ENCODE assay signal across 12 cellular contexts in genomic region chr18:62751341-62751821, GRCh38. TPM values are rescaled to one million over a fixed set of nuclear protein-coding genes. Genes with fewer than 3 reads are reported as not detected.
DNase-seq lines count a peak whose midpoint lies in the region; ATAC-seq, FAIRE-seq and TF ChIP-seq lines count a peak whose summit lies in the region.
"Had no signal": no experiment of that assay in that cellular context is flagged by ENCODE, and none has a peak within 500 bp of the region (broad histone marks: within the 10 kb centered on the region; RNA-seq: fewer than 3 reads in every experiment).

No MANE protein-coding gene starts in this region.

- no peaks in the 10 kb centered on the region for H3F3A ChIP-seq in Loucy (ENCODE audit: low read depth)

- DNase-seq in A549 (ENCODE audit: low read depth in 1 of 2, low spot score in 1 of 2) (no peak), dorsolateral prefrontal cortex (peak in 2 of 10 donors; percentile 47 to 59), lower lobe of right lung (no peak), dedifferentiated amniotic fluid mesenchymal stem cell (ENCODE audit: extremely low spot score) (no peak), NCI-H2171 (lab: John Stamatoyannopoulos, UW) (no peak), NCI-H345 treated with DMSO at 0.1 percent for 48 hours (lab: John Stamatoyannopoulos, UW; ENCODE audit: unreplicated experiment) (no peak)
- DNase-seq: BE2C, NCI-H1930 had no signal

- POLR2A ChIA-PET in A549 (lab: Yijun Ruan, JAX) = no interaction called here

- H3K27me3 ChIP-seq in Loucy (ENCODE audit: insufficient read depth, low read length, poor library complexity, severe bottlenecking) (no peaks in the 10 kb centered on the region), dorsolateral prefrontal cortex (no peaks in the 10 kb centered on the region), lower lobe of right lung (ENCODE audit: low read depth) (no peaks in the 10 kb centered on the region)
- H3K27me3 ChIP-seq: BE2C had no signal

- H3K27ac ChIP-seq in A549 = 0 out of 6 replicates have a peak overlapping the region, but pooled peaks of 1 of the 2 experiments have one; percentile 26
- peak overlapping the region in 53 of 59 donors; percentile 0 to 81 (median 59) for H3K27ac ChIP-seq in dorsolateral prefrontal cortex
- peak overlapping the region; percentile 2 for H3K27ac ChIP-seq in lower lobe of right lung

- FAIRE-seq in A549 (lab: Jason Lieb, UNC) = no peak
- FAIRE-seq: TTC549 had no signal

- CTCF ChIA-PET in A549 (lab: Yijun Ruan, JAX) = no interaction called here

- TF ChIP-seq RAD21 in A549 (conservative IDR thresholded peaks at IDR 0.05 in 1 of 2, IDR thresholded peaks at IDR 0.05 in 1 of 2) = no peak

- no peak overlapping the region for H3K9ac ChIP-seq in Loucy (ENCODE audit: low read depth, low read length, poor library complexity, severe bottlenecking)

- H3K4me1 ChIP-seq in A549 (peaks cover 22% of the 10 kb centered on the region), Loucy (ENCODE audit: insufficient read depth, low read length, poor library complexity, severe bottlenecking) (peaks cover 26% of the 10 kb centered on the region), lower lobe of right lung (peaks cover 13% of the 10 kb centered on the region)
- H3K4me1 ChIP-seq: BE2C had no signal

- no peak for TF ChIP-seq POLR2A in A549 (IDR thresholded peaks at IDR 0.05; ENCODE audit: low read length)

- no peaks in the 10 kb centered on the region for H3K9me2 ChIP-seq in Loucy (replicated peaks; ENCODE audit: low read depth, low read length)

- peaks cover 97% of the 10 kb centered on the region for H3K79me2 ChIP-seq in Loucy (ENCODE audit: insufficient read depth, low read length)

- TF ChIP-seq CTCF in A549 (IDR thresholded peaks at IDR 0.05) (no peak), Loucy (conservative IDR thresholded peaks at IDR 0.05; ENCODE audit: low read length) (no peak), dorsolateral prefrontal cortex (IDR thresholded peaks at IDR 0.05 in 54 of 56, conservative IDR thresholded peaks at IDR 0.05 in 2 of 56; ENCODE audit: low read depth in 1 of 56, partially characterized antibody in 56 of 56) (no peak), lower lobe of right lung (IDR thresholded peaks at IDR 0.05) (no peak)

- H3K9me3 ChIP-seq in A549 (no peaks in the 10 kb centered on the region), Loucy (ENCODE audit: insufficient read depth, low read depth, low read length) (no peaks in the 10 kb centered on the region), lower lobe of right lung (no peaks in the 10 kb centered on the region)
- H3K9me3 ChIP-seq: BE2C had no signal

- TF ChIP-seq EP300 in A549 (IDR thresholded peaks at IDR 0.05) = no peak

- H3K36me3 ChIP-seq in Loucy (ENCODE audit: insufficient read depth, low read length) (no peaks in the 10 kb centered on the region), lower lobe of right lung (no peaks in the 10 kb centered on the region)
- H3K36me3 ChIP-seq: BE2C had no signal

- H3K4me2 ChIP-seq in A549 (peak overlapping the region; percentile 45; the same call in 2 of the 3 replicates), Loucy (ENCODE audit: low read depth, low read length, poor library complexity, severe bottlenecking) (peak overlapping the region; percentile 53)

- H2AFZ ChIP-seq in Loucy (ENCODE audit: low read length) = no peak overlapping the region

- WGBS in A549 (ENCODE audit: missing lambda C conversion rate) = 60% methylated on average over 3 of the region's 3 CpGs

- ATAC-seq in A549 = no peak
- ATAC-seq in lower lobe of right lung = no peak
- ATAC-seq in GM19397 (IDR thresholded peaks at IDR 0.05; ENCODE audit: unreplicated experiment) = no peak

- H3K4me3 ChIP-seq in A549 (no peak overlapping the region), Loucy (ENCODE audit: low read length, poor library complexity, severe bottlenecking) (peak overlapping the region; percentile 8), dorsolateral prefrontal cortex (peak overlapping the region in 28 of 59 donors; percentile 1 to 47 (median 22)), lower lobe of right lung (no peak overlapping the region)
- H3K4me3 ChIP-seq: lung had no signal

- intact Hi-C loops in dorsolateral prefrontal cortex (cut with DNase I) = loop anchor here in 1 of 2 donors (5.0 kb wide), 1 partner anchor 34 kb away; the partner anchor contains the start of gene PHLPP1
- intact Hi-C loops in lower lobe of right lung (cut with DNase I) = no loop called here

- peaks cover 11% of the 10 kb centered on the region for H4K20me1 ChIP-seq in Loucy (ENCODE audit: insufficient read depth, low read length, poor library complexity, severe bottlenecking)

TF ChIP-seq in A549, 52 proteins besides CTCF, POLR2A, EP300 and RAD21:
- TF ChIP-seq, protein P1, sequence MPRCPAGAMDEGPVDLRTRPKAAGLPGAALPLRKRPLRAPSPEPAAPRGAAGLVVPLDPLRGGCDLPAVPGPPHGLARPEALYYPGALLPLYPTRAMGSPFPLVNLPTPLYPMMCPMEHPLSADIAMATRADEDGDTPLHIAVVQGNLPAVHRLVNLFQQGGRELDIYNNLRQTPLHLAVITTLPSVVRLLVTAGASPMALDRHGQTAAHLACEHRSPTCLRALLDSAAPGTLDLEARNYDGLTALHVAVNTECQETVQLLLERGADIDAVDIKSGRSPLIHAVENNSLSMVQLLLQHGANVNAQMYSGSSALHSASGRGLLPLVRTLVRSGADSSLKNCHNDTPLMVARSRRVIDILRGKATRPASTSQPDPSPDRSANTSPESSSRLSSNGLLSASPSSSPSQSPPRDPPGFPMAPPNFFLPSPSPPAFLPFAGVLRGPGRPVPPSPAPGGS (IDR thresholded peaks at IDR 0.05) = no peak

RNA-seq across cellular contexts. Expression of gene PHLPP1, which starts 36.0 kb away (rescaled TPM):
- polyA plus RNA-seq in A549 (2011; rRNA removed) = 12.1 and 12.8 TPM in 2 replicates
- polyA plus RNA-seq in A549 (2012; cell fraction: cytosol; rRNA removed) = 5.4 and 7.2 TPM in 2 replicates
- 9.7 and 11.2 TPM in 2 replicates for polyA plus RNA-seq in A549 (2012; cell fraction: nucleus; rRNA removed)
- polyA plus RNA-seq in A549 (2017; fragmentation: RNase III; extraction: RNeasy Plus Mini Kit Qiagen cat#74134 plus additional on column Dnase treatment) = 5.9 to 6.5 TPM (median 6.0 TPM) in 3 replicates
- 19.7 and 30.0 TPM in 2 replicates for polyA minus RNA-seq in A549 (2011; rRNA and poly(A)+ RNA removed)
- 100 to 1,000 TPM in 66 of 120 experiments, 10 to 100 TPM in 54; 42.7 to 292 (median 103) TPM for total RNA-seq in dorsolateral prefrontal cortex
- total RNA-seq in lower lobe of right lung = 12.6 TPM
